In the genomic region with DNA sequence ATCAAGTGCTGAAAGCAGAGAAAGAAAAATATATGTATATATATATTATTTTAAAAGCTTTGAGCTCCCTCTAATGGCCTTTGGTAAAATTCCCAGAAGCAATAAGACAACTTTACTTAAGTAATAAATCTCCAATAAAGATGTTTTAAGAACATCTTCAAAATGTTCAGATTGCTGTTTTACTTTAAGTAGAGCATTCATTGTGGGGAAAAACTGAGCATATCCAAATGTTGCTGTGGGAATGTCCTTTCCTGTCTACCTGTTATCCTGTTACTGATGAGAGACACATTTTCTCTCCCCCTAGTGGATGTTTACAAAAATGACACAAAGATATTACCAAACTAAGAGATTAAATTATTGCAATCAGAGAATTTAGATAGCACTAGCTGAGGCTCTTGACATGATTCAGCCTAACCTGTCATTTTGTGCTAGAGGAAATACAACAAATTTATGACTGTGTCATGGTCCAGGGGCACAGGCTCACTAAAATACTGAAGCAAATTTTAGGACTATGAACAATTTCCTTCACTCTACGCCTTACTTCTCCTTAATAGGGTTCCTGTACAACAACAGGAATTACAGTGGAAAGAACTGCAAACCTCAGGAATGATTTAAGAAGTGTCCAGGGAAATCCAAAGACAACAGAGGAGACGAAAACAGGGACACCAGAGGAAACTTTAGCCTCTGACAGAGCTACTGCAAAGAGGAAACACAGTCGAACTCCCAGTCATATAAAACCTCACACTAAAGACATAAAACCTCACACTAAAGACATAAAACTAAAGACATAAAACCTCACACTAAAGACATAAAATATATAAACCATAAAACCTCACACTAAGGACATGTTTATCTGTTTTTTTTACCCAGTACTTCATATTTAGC, we compare ENCODE assay signal across 8 cellular contexts. TPM values are rescaled to one million over a fixed set of nuclear protein-coding genes. Genes with fewer than 3 reads are reported as not detected.
DNase-seq lines count a peak whose midpoint lies in the region; ATAC-seq and TF ChIP-seq lines count a peak whose summit lies in the region.

No MANE protein-coding gene starts in this region.

- intact Hi-C loops in tibial artery (cut with DNase I; ENCODE audit: low total_unique reads): no loop called here

- H3K9me3 ChIP-seq in liver (ENCODE audit: control insufficient read depth in 4 of 4, low read length in 3 of 4) (no peaks in the 10 kb centered on the region), tibial artery (no peaks in the 10 kb centered on the region)

- H3K9ac ChIP-seq in liver (ENCODE audit: low read depth in 1 of 2, low read length in 2 of 2): no peak overlapping the region

- H3K27me3 ChIP-seq in liver (ENCODE audit: control insufficient read depth in 4 of 4, insufficient read depth in 4 of 4, low read length in 3 of 4) (peaks cover 0 to 7% (median 0%) of the 10 kb centered on the region in 4 donors), tibial artery (peaks cover 0 to 4% of the 10 kb centered on the region in 2 donors)

- no peak overlapping the region for H3K27ac ChIP-seq in liver (ENCODE audit: low read depth in 1 of 2, low read length in 2 of 2)
- no peak overlapping the region for H3K27ac ChIP-seq in tibial artery

- WGBS in liver: 65% methylated on average over 3 of the region's 3 CpGs

- H3K4me3 ChIP-seq in liver (ENCODE audit: low read depth in 1 of 3, low read length in 3 of 3) (no peak overlapping the region), tibial artery (no peak overlapping the region)

- TF ChIP-seq CTCF in liver (IDR thresholded peaks at IDR 0.05; ENCODE audit: low read depth, low read length, missing input control): peak; percentile 56
- TF ChIP-seq CTCF in tibial artery (IDR thresholded peaks at IDR 0.05): peak in 1 of 2 experiments; percentile 67

- no peaks in the 10 kb centered on the region for H3K4me1 ChIP-seq in liver (ENCODE audit: control insufficient read depth in 4 of 4, insufficient read depth in 4 of 4, low read length in 3 of 4)
- H3K4me1 ChIP-seq in tibial artery: no peaks in the 10 kb centered on the region

- peak; percentile 84 for ATAC-seq in GM19372 (IDR thresholded peaks at IDR 0.05; ENCODE audit: low read depth, unreplicated experiment)
- peak; percentile 79 for ATAC-seq in HG03432 (IDR thresholded peaks at IDR 0.05; ENCODE audit: unreplicated experiment)

- DNase-seq in Daoy (ENCODE audit: low read depth): peak; percentile 21
- peak; percentile 62 for DNase-seq in NCI-H748 (lab: John Stamatoyannopoulos, UW; ENCODE audit: unreplicated experiment)
- DNase-seq in brain pericyte (ENCODE audit: low read depth, low spot score): peak; percentile 63
- DNase-seq in tibial artery: no peak
- no peak for DNase-seq in mesenteric fat pad (ENCODE audit: low spot score)

- no peaks in the 10 kb centered on the region for H3K36me3 ChIP-seq in liver (ENCODE audit: control insufficient read depth in 4 of 4, insufficient read depth in 3 of 4, low read depth in 1 of 4, low read length in 3 of 4)
- H3K36me3 ChIP-seq in tibial artery: no peaks in the 10 kb centered on the region

- TF ChIP-seq RAD21 in liver (IDR thresholded peaks at IDR 0.05): peak; percentile 78 to 79

TF ChIP-seq in liver, 16 proteins besides CTCF, POLR2A, EP300 and RAD21:
- TF ChIP-seq JUND (IDR thresholded peaks at IDR 0.05): no peak
- no peak for TF ChIP-seq NR2F2 (IDR thresholded peaks at IDR 0.05)
- no peak for TF ChIP-seq FOXA1 (IDR thresholded peaks at IDR 0.05)
- no peak for TF ChIP-seq YY1 (IDR thresholded peaks at IDR 0.05)
- no peak for TF ChIP-seq HNF4G (IDR thresholded peaks at IDR 0.05)
- TF ChIP-seq, protein P1, sequence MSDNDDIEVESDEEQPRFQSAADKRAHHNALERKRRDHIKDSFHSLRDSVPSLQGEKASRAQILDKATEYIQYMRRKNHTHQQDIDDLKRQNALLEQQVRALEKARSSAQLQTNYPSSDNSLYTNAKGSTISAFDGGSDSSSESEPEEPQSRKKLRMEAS (IDR thresholded peaks at IDR 0.05): no peak
- no peak for TF ChIP-seq SP1 (IDR thresholded peaks at IDR 0.05)
- TF ChIP-seq FOXA2 (IDR thresholded peaks at IDR 0.05): no peak
- TF ChIP-seq, protein P2, sequence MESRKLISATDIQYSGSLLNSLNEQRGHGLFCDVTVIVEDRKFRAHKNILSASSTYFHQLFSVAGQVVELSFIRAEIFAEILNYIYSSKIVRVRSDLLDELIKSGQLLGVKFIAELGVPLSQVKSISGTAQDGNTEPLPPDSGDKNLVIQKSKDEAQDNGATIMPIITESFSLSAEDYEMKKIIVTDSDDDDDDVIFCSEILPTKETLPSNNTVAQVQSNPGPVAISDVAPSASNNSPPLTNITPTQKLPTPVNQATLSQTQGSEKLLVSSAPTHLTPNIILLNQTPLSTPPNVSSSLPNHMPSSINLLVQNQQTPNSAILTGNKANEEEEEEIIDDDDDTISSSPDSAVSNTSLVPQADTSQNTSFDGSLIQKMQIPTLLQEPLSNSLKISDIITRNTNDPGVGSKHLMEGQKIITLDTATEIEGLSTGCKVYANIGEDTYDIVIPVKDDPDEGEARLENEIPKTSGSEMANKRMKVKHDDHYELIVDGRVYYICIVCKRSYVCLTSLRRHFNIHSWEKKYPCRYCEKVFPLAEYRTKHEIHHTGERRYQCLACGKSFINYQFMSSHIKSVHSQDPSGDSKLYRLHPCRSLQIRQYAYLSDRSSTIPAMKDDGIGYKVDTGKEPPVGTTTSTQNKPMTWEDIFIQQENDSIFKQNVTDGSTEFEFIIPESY (IDR thresholded peaks at IDR 0.05): no peak
- no peak for TF ChIP-seq TAF1 (conservative IDR thresholded peaks at IDR 0.05)
- TF ChIP-seq GABPA (IDR thresholded peaks at IDR 0.05 in 1 of 2, conservative IDR thresholded peaks at IDR 0.05 in 1 of 2): no peak
- TF ChIP-seq EGR1 (IDR thresholded peaks at IDR 0.05; ENCODE audit: low read depth in 2 of 2): no peak
- no peak for TF ChIP-seq RXRA (IDR thresholded peaks at IDR 0.05)
- TF ChIP-seq HNF4A (conservative IDR thresholded peaks at IDR 0.05): no peak
- TF ChIP-seq, protein P3, sequence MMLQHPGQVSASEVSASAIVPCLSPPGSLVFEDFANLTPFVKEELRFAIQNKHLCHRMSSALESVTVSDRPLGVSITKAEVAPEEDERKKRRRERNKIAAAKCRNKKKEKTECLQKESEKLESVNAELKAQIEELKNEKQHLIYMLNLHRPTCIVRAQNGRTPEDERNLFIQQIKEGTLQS (IDR thresholded peaks at IDR 0.05): no peak
- TF ChIP-seq, protein P4, sequence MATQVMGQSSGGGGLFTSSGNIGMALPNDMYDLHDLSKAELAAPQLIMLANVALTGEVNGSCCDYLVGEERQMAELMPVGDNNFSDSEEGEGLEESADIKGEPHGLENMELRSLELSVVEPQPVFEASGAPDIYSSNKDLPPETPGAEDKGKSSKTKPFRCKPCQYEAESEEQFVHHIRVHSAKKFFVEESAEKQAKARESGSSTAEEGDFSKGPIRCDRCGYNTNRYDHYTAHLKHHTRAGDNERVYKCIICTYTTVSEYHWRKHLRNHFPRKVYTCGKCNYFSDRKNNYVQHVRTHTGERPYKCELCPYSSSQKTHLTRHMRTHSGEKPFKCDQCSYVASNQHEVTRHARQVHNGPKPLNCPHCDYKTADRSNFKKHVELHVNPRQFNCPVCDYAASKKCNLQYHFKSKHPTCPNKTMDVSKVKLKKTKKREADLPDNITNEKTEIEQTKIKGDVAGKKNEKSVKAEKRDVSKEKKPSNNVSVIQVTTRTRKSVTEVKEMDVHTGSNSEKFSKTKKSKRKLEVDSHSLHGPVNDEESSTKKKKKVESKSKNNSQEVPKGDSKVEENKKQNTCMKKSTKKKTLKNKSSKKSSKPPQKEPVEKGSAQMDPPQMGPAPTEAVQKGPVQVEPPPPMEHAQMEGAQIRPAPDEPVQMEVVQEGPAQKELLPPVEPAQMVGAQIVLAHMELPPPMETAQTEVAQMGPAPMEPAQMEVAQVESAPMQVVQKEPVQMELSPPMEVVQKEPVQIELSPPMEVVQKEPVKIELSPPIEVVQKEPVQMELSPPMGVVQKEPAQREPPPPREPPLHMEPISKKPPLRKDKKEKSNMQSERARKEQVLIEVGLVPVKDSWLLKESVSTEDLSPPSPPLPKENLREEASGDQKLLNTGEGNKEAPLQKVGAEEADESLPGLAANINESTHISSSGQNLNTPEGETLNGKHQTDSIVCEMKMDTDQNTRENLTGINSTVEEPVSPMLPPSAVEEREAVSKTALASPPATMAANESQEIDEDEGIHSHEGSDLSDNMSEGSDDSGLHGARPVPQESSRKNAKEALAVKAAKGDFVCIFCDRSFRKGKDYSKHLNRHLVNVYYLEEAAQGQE (IDR thresholded peaks at IDR 0.05): no peak
TF ChIP-seq in liver: peak in this region for 0.

RNA-seq across cellular contexts. Expression of a gene that starts 24.3 kb away (rescaled TPM):
- total RNA-seq in Daoy (2014; rRNA removed; shearing (Covaris generic)): 31.8 and 47.8 TPM in 2 replicates
- total RNA-seq in liver: 10 to 100 TPM; 29.7 to 44.1 TPM
- polyA plus RNA-seq in liver: 10 to 100 TPM; 19.6 to 21.4 TPM
- total RNA-seq in mesenteric fat pad: 47.5 TPM

Comparison
In these comparisons a context has a peak if more than half of its experiments do, and no peak if none do; other contexts are left out.
1. DNase-seq: peak in Daoy (single experiment), NCI-H748 (single experiment) and brain pericyte (single experiment); none in tibial artery (0 of 2) and mesenteric fat pad (single experiment).